In genomic region chr1:99858285-99858684, GRCh38 we compare ENCODE assay signal across 26 cellular contexts.
"Had no signal": no experiment of that assay in that cellular context is flagged by ENCODE, and none has a peak within 500 bp of the region (broad histone marks: within the 10 kb centered on the region; RNA-seq: fewer than 3 reads in every experiment).

No MANE protein-coding gene starts in this region.

- H3K27ac Mint-ChIP-seq: nephron progenitor cell; stimulated activated memory B cell treated with anti-CD40 and anti-IgM and Interleukin-4, amounts not matched to agents 10 μg/mL and 1 μg/mL and 100 μg/mL, for 72 hours; type B pancreatic cell had no signal

- DNase-seq: dermis blood vessel endothelial cell; effector memory CD4-positive, alpha-beta T cell; erythroblast; foreskin fibroblast; heart left ventricle; hippocampal formation; kidney glomerular epithelial cell; left colon; left ventricle myocardium superior; lower lobe of right lung; naive thymus-derived CD8-positive, alpha-beta T cell; nephron progenitor cell; nucleus accumbens; right cardiac atrium; spleen; stimulated activated CD4-positive, alpha-beta T cell treated with anti-CD3 and anti-CD28 coated beads, Interleukin-4, amount 100 ng/mL, for 4 hours; stimulated activated naive CD8-positive, alpha-beta T cell treated with anti-CD3 and anti-CD28 coated beads, Interleukin-15, Interleukin-2, amounts not matched to agents 100 U/mL and 50 U/mL, for 24 hours; substantia nigra; testis; tibial artery had no signal

- H3K36me3 ChIP-seq: prostate gland had no signal

- H3K4me1 ChIP-seq: lower lobe of right lung, prostate gland, spleen, testis had no signal

- H3K27me3 Mint-ChIP-seq: naive thymus-derived CD8-positive, alpha-beta T cell; stimulated activated memory B cell treated with anti-CD40 and anti-IgM and Interleukin-4, amounts not matched to agents 10 μg/mL and 1 μg/mL and 100 μg/mL, for 72 hours; type B pancreatic cell had no signal

- H3K27ac ChIP-seq: coronary artery, heart left ventricle, lower lobe of right lung, prostate gland, skin epidermis, spleen, testis, tibial artery had no signal

- H3K9me3 Mint-ChIP-seq: type B pancreatic cell had no signal

- H3K9me3 ChIP-seq: gastroesophageal sphincter, heart left ventricle, lower lobe of right lung, prostate gland, testis, tibial artery had no signal

- ATAC-seq: gastroesophageal sphincter; heart left ventricle; left colon; left ventricle myocardium superior; lower lobe of right lung; naive thymus-derived CD8-positive, alpha-beta T cell; right cardiac atrium; stimulated activated memory B cell treated with anti-CD40 and anti-IgM and Interleukin-4, amounts not matched to agents 10 μg/mL and 1 μg/mL and 100 μg/mL, for 72 hours; stimulated activated naive CD8-positive, alpha-beta T cell treated with anti-CD3 and anti-CD28 coated beads, Interleukin-15, Interleukin-2, amounts not matched to agents 100 U/mL and 50 U/mL, for 24 hours had no signal

- H3K4me3 Mint-ChIP-seq: naive thymus-derived CD8-positive, alpha-beta T cell; nephron progenitor cell; stimulated activated memory B cell treated with anti-CD40 and anti-IgM and Interleukin-4, amounts not matched to agents 10 μg/mL and 1 μg/mL and 100 μg/mL, for 72 hours; type B pancreatic cell had no signal

- H3K27me3 ChIP-seq: gastroesophageal sphincter, heart left ventricle, spleen, testis, tibial artery had no signal

- H3K4me3 ChIP-seq: coronary artery, heart left ventricle, lower lobe of right lung, prostate gland, skin epidermis, spleen, testis, tibial artery had no signal
